In the genomic region with DNA sequence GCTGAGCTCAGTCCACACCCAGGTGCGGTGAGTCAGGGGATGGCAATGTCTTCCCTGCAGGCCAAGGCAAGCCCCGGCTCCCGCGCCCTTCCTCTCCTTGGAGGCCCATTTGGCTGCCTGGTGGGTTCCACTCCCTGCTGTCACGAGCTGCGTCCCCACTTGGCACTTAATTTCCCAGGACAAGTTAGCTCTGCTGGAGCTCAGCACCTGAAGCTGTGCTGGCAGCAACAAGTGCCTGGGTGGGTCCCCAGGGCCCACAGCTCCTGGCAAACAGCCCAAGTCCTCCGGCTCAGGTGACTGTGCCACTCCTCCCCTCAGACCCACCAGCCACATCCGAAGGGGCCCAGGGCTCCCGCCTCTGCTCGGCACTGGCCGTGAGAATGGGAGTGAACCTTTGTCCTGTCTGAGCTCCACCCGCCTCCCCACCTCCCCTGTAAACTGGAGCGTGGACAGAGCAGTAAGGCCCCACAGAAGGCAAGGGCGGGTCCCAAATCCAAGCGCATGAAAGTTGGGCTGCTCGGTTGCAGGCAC, we compare ENCODE assay signal across 13 cellular contexts. TPM values are rescaled to one million over a fixed set of nuclear protein-coding genes. Genes with fewer than 3 reads are reported as not detected.
DNase-seq lines count a peak whose midpoint lies in the region; ATAC-seq, FAIRE-seq and TF ChIP-seq lines count a peak whose summit lies in the region.
"Had no signal": no experiment of that assay in that cellular context is flagged by ENCODE, and none has a peak within 500 bp of the region (broad histone marks: within the 10 kb centered on the region; RNA-seq: fewer than 3 reads in every experiment).

No MANE protein-coding gene starts in this region.

- no peak for TF ChIP-seq CTCF in endodermal cell (conservative IDR thresholded peaks at IDR 0.05)
- no peak for TF ChIP-seq CTCF in pancreas (IDR thresholded peaks at IDR 0.05)

- H3K27ac Mint-ChIP-seq in endodermal cell: no peak overlapping the region
- H3K27ac Mint-ChIP-seq in activated CD4-positive, alpha-beta memory T cell treated with anti-CD3 and anti-CD28 coated beads for 36 hours: no peak overlapping the region
- H3K27ac Mint-ChIP-seq: CD4-positive, alpha-beta T cell had no signal

- WGBS in endodermal cell (ENCODE audit: insufficient coverage in 1 of 2, insufficient read length in 1 of 2), 2 experiments: 96 to 97% methylated on average over 13 to 16 of the region's 16 CpGs
- WGBS in pancreas, 2 donors: 87 to 89% methylated on average over 16 of the region's 16 CpGs

- ATAC-seq in pancreas (peak in 3 of 4 donors; percentile 33 to 48 (median 35)), HG02981 (IDR thresholded peaks at IDR 0.05; ENCODE audit: unreplicated experiment) (no peak), GM18907 (IDR thresholded peaks at IDR 0.05; ENCODE audit: unreplicated experiment) (no peak)

- H3K4me3 Mint-ChIP-seq in endodermal cell: no peak overlapping the region
- H3K4me3 Mint-ChIP-seq in activated CD4-positive, alpha-beta memory T cell treated with anti-CD3 and anti-CD28 coated beads for 36 hours: no peak overlapping the region
- H3K4me3 Mint-ChIP-seq: activated naive CD8-positive, alpha-beta T cell; CD4-positive, alpha-beta T cell had no signal

- no peak overlapping the region for H3K27ac ChIP-seq in endodermal cell (ENCODE audit: low read depth, low read length)
- no peak overlapping the region for H3K27ac ChIP-seq in pancreas

- DNase-seq in DMS153 (lab: John Stamatoyannopoulos, UW): peak; percentile 61
- DNase-seq in NCI-H1436 treated with DMSO at 0.1 percent for 48 hours (lab: John Stamatoyannopoulos, UW): peak; percentile 19
- DNase-seq in endodermal cell: peak; percentile 62
- peak in 2 of 6 donors; percentile 48 to 79 for DNase-seq in pancreas
- no peak for DNase-seq in KG1 (lab: John Stamatoyannopoulos, UW)
- DNase-seq in activated CD4-positive, alpha-beta memory T cell treated with anti-CD3 and anti-CD28 coated beads for 36 hours: no peak
- DNase-seq: activated CD4-positive, CD25-positive, alpha-beta regulatory T cell treated with anti-CD3 and anti-CD28 coated beads, Interleukin-2, amount 50 U/mL, for 72 hours; CD4-positive, alpha-beta T cell had no signal

- intact Hi-C loops in pancreas (cut with DNase I): no loop called here
- intact Hi-C loops in activated CD4-positive, alpha-beta memory T cell treated with anti-CD3 and anti-CD28 coated beads for 36 hours (cut with micrococcal nuclease): no loop called here

- FAIRE-seq in pancreas (lab: Jason Lieb, UNC): no peak
- FAIRE-seq: endometrium, GM18507 had no signal

- H3K27me3 ChIP-seq in endodermal cell (ENCODE audit: control insufficient read depth, insufficient read depth, low read length, poor library complexity, severe bottlenecking) (no peaks in the 10 kb centered on the region), pancreas (no peaks in the 10 kb centered on the region)

- H3K9me3 Mint-ChIP-seq in endodermal cell: peaks cover 14% of the 10 kb centered on the region
- H3K9me3 Mint-ChIP-seq in activated CD4-positive, alpha-beta memory T cell treated with anti-CD3 and anti-CD28 coated beads for 36 hours: peaks cover 11% of the 10 kb centered on the region

- POLR2A ChIA-PET in activated CD4-positive, alpha-beta memory T cell treated with anti-CD3 and anti-CD28 coated beads for 36 hours (lab: Charles Lee): no interaction called here

- H3K9ac ChIP-seq in endodermal cell (ENCODE audit: extremely low read depth, low read length, poor library complexity, severe bottlenecking): no peak overlapping the region

- CTCF ChIA-PET in activated CD4-positive, alpha-beta memory T cell treated with anti-CD3 and anti-CD28 coated beads for 36 hours (lab: Charles Lee): no interaction called here

- no peaks in the 10 kb centered on the region for H3K27me3 Mint-ChIP-seq in endodermal cell (ENCODE audit: insufficient read depth)
- H3K27me3 Mint-ChIP-seq in activated CD4-positive, alpha-beta memory T cell treated with anti-CD3 and anti-CD28 coated beads for 36 hours: no peaks in the 10 kb centered on the region
- H3K27me3 Mint-ChIP-seq: activated naive CD8-positive, alpha-beta T cell; CD4-positive, alpha-beta T cell had no signal

- H3K4me1 Mint-ChIP-seq in endodermal cell: no peaks in the 10 kb centered on the region
- H3K4me1 Mint-ChIP-seq in activated CD4-positive, alpha-beta memory T cell treated with anti-CD3 and anti-CD28 coated beads for 36 hours (ENCODE audit: low read depth): no peaks in the 10 kb centered on the region

- H3K9me3 ChIP-seq in endodermal cell (ENCODE audit: control insufficient read depth, low read length) (peaks cover 9% of the 10 kb centered on the region), pancreas (no peaks in the 10 kb centered on the region)

- peaks cover 66% of the 10 kb centered on the region for H3K36me3 ChIP-seq in endodermal cell (ENCODE audit: control insufficient read depth, insufficient read depth, low read length)
- peaks cover 0 to 11% (median 6%) of the 10 kb centered on the region in 3 donors for H3K36me3 ChIP-seq in pancreas

- peaks cover 50% of the 10 kb centered on the region for H3K36me3 Mint-ChIP-seq in endodermal cell (ENCODE audit: low read depth)
- H3K36me3 Mint-ChIP-seq in activated CD4-positive, alpha-beta memory T cell treated with anti-CD3 and anti-CD28 coated beads for 36 hours: no peaks in the 10 kb centered on the region

- H3K4me3 ChIP-seq in endodermal cell (ENCODE audit: low read length) (no peak overlapping the region), pancreas (no peak overlapping the region)

- H3K4me1 ChIP-seq in endodermal cell (ENCODE audit: control insufficient read depth, insufficient read depth, low read length): no peaks in the 10 kb centered on the region
- H3K4me1 ChIP-seq in pancreas: peaks cover 0 to 5% (median 0%) of the 10 kb centered on the region in 3 donors

RNA-seq across cellular contexts. Expression of a gene that starts 16.9 kb away (rescaled TPM):
- total RNA-seq in endodermal cell (100 to 1,000 TPM; 315 to 369 TPM), pancreas (10 to 100 TPM; 43.6 to 89.5 (median 59.4) TPM)
- polyA plus RNA-seq in endodermal cell (2013, experiment 1 of 2): 95.9 TPM
- 89.1 TPM for polyA plus RNA-seq in endodermal cell (2013, experiment 2 of 2)
- 100 to 1,000 TPM; 259 to 344 TPM for polyA plus RNA-seq in pancreas
- 1 to 10 TPM in 1 of 2 experiments, under 1 TPM in 1; 0.78 to 1.1 TPM for total RNA-seq in activated CD4-positive, alpha-beta memory T cell treated with anti-CD3 and anti-CD28 coated beads for 36 hours

RNA-seq across cellular contexts. Expression of a gene that starts 36.7 kb away (rescaled TPM):
- 1,000 to 10,000 TPM; 1,288 to 1,382 TPM for total RNA-seq in endodermal cell
- polyA plus RNA-seq in endodermal cell (2013, experiment 1 of 2): 1,213 TPM
- 1,212 TPM for polyA plus RNA-seq in endodermal cell (2013, experiment 2 of 2)
- total RNA-seq in pancreas: 1,000 to 10,000 TPM in 2 of 6 donors, 100 to 1,000 TPM in 4; 662 to 1,102 (median 850) TPM
- polyA plus RNA-seq in pancreas: 1,000 to 10,000 TPM; 2,124 to 2,141 TPM
- 1,000 to 10,000 TPM; 2,488 to 2,529 TPM for total RNA-seq in activated CD4-positive, alpha-beta memory T cell treated with anti-CD3 and anti-CD28 coated beads for 36 hours

RNA-seq across cellular contexts. Expression of a gene that starts 47.4 kb away (rescaled TPM):
- 100 to 1,000 TPM; 105 to 106 TPM for total RNA-seq in endodermal cell
- polyA plus RNA-seq in endodermal cell (2013, experiment 1 of 2): 77.9 TPM
- polyA plus RNA-seq in endodermal cell (2013, experiment 2 of 2): 81.6 TPM
- total RNA-seq in pancreas: 10 to 100 TPM; 33.3 to 76.0 (median 36.5) TPM
- polyA plus RNA-seq in pancreas: 10 to 100 TPM; 61.9 to 74.8 TPM
- total RNA-seq in activated CD4-positive, alpha-beta memory T cell treated with anti-CD3 and anti-CD28 coated beads for 36 hours: 100 to 1,000 TPM in 1 of 2 experiments, 10 to 100 TPM in 1; 98.6 to 101 TPM

RNA-seq across cellular contexts. Expression of a gene that starts 56.9 kb away (rescaled TPM):
- total RNA-seq in endodermal cell (10 to 100 TPM; 10.4 to 15.6 TPM), pancreas (1 to 10 TPM; 1.4 to 2.3 (median 1.9) TPM)
- 13.5 TPM for polyA plus RNA-seq in endodermal cell (2013, experiment 1 of 2)
- polyA plus RNA-seq in endodermal cell (2013, experiment 2 of 2): 13.0 TPM
- polyA plus RNA-seq in pancreas: 1 to 10 TPM; 1.5 to 2.9 TPM
- total RNA-seq in activated CD4-positive, alpha-beta memory T cell treated with anti-CD3 and anti-CD28 coated beads for 36 hours: 1 to 10 TPM; 7.8 to 8.2 TPM

Comparison
In these comparisons a context has a peak if more than half of its experiments do, and no peak if none do; other contexts are left out.
1. DNase-seq: peak in DMS153 (single experiment), NCI-H1436 treated with DMSO at 0.1 percent for 48 hours (single experiment) and endodermal cell (single experiment); none in KG1 (single experiment) and activated CD4-positive, alpha-beta memory T cell treated with anti-CD3 and anti-CD28 coated beads for 36 hours (single experiment).
2. ATAC-seq: peak in pancreas (3 of 4); none in HG02981 (single experiment) and GM18907 (single experiment).
3. RNA of a gene that starts 16.9 kb away (total RNA-seq): 315 to 369 TPM in endodermal cell and 43.6 to 89.5 TPM in pancreas; 0.78 to 1.1 TPM in activated CD4-positive, alpha-beta memory T cell treated with anti-CD3 and anti-CD28 coated beads for 36 hours; every median in the first group is over 10 times any median in the second.